15 cellular contexts compared by ENCODE assay signal in the genomic region with DNA sequence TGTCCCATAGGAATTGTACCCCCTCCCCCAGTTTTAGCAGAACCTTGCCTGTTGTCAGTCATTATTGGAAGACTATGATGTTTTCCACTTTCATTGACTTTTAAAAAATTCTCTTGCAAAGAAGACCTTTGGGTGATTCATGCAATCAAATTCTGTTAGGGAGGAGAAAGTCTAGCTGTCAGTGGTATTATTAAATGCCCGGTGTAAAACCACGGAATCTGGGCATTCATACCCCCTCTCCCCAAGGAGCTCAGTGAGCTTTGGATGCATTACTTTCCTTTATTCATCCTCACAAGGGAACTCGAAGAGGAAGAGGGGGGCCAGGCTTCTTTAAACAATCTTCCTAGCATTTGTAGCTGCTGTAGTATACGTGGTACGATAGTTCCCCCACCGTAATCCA.
A peak's percentile ranks its signal among the peaks of the same experiment; 100 is the strongest.
DNase-seq lines count a peak whose midpoint lies in the region; ATAC-seq and TF ChIP-seq lines count a peak whose summit lies in the region.
"Had no signal": no experiment of that assay in that cellular context is flagged by ENCODE, and none has a peak within 500 bp of the region (broad histone marks: within the 10 kb centered on the region; RNA-seq: fewer than 3 reads in every experiment).

No MANE protein-coding gene starts in this region.

- TF ChIP-seq CTCF in fibroblast of mammary gland (conservative IDR thresholded peaks at IDR 0.05; ENCODE audit: control insufficient read depth, insufficient read depth, low read depth, low read length): no peak
- no peak for TF ChIP-seq CTCF in prostate gland (IDR thresholded peaks at IDR 0.05)
- TF ChIP-seq CTCF in suprapubic skin (IDR thresholded peaks at IDR 0.05): no peak

- H3K27me3 ChIP-seq in SJSA1 (replicated peaks): no peaks in the 10 kb centered on the region
- no peaks in the 10 kb centered on the region for H3K27me3 ChIP-seq in prostate gland (replicated peaks; ENCODE audit: insufficient read depth)
- no peaks in the 10 kb centered on the region for H3K27me3 ChIP-seq in suprapubic skin

- no peak for TF ChIP-seq EP300 in suprapubic skin (IDR thresholded peaks at IDR 0.05)

- 39% methylated on average over 6 of the region's 6 CpGs for WGBS in prostate gland
- WGBS in suprapubic skin: 64% methylated on average over 6 of the region's 6 CpGs

- H3K27ac ChIP-seq in SJSA1 (peak overlapping the region; percentile 52), prostate gland (peak overlapping the region; percentile 84 to 86), suprapubic skin (no peak overlapping the region)

- H3K4me1 ChIP-seq in SJSA1 (replicated peaks) (peaks cover 64% of the 10 kb centered on the region), prostate gland (replicated peaks) (peaks cover 8% of the 10 kb centered on the region), suprapubic skin (peaks cover 34% of the 10 kb centered on the region)

- ATAC-seq in HG02571 (IDR thresholded peaks at IDR 0.05; ENCODE audit: unreplicated experiment) (no peak), GM18519 (IDR thresholded peaks at IDR 0.05; ENCODE audit: low FRiP score, unreplicated experiment) (no peak)

- intact Hi-C loops in prostate gland (cut with DNase I): no loop called here

- H3K36me3 ChIP-seq in SJSA1 (no peaks in the 10 kb centered on the region), prostate gland (no peaks in the 10 kb centered on the region), suprapubic skin (no peaks in the 10 kb centered on the region)

- no peak overlapping the region for H3K4me3 ChIP-seq in SJSA1
- no peak overlapping the region for H3K4me3 ChIP-seq in fibroblast of mammary gland (ENCODE audit: control insufficient read depth, low read depth, low read length)
- no peak overlapping the region for H3K4me3 ChIP-seq in prostate gland
- no peak overlapping the region for H3K4me3 ChIP-seq in suprapubic skin

- H3K9me3 ChIP-seq in SJSA1 (replicated peaks): no peaks in the 10 kb centered on the region
- H3K9me3 ChIP-seq in prostate gland: no peaks in the 10 kb centered on the region
- H3K9me3 ChIP-seq in suprapubic skin: no peaks in the 10 kb centered on the region

- DNase-seq in Daoy (ENCODE audit: low read depth) (peak; percentile 66), SJSA1 (ENCODE audit: low read depth in 1 of 2, low spot score in 2 of 2) (peak in 1 of 2 experiments; percentile 52), fibroblast of mammary gland (ENCODE audit: low read depth) (peak; percentile 48), prostate gland (ENCODE audit: low spot score) (no peak), SKM-1 treated with dmso at 0.1 percent for 144 hours (lab: John Stamatoyannopoulos, UW; ENCODE audit: unreplicated experiment) (no peak), suprapubic skin (ENCODE audit: low spot score in 2 of 2) (no peak)
- DNase-seq: activated CD4-positive, alpha-beta T cell treated with anti-CD3 and anti-CD28 coated beads, Interleukin-2, amount 50 U/mL, for 1 hour; DMS 273 treated with DMSO at 0.1 percent for 48 hours; MM.1S; naive B cell; NCI-H2171; NK-92 treated with Interleukin-12 subunit alpha and Interleukin-12 subunit beta, amount 100 ng/mL, for 24 hours; stimulated activated CD4-positive, alpha-beta T cell treated with anti-CD3 and anti-CD28 coated beads, Interleukin-12 subunit alpha, Interleukin-12 subunit beta, amount 100 ng/mL, for 4 hours had no signal

- no peak for TF ChIP-seq POLR2A in prostate gland (IDR thresholded peaks at IDR 0.05)
- no peak for TF ChIP-seq POLR2A in suprapubic skin (IDR thresholded peaks at IDR 0.05)

Comparison
In these comparisons a context has a peak if more than half of its experiments do, and no peak if none do; other contexts are left out.
1. DNase-seq: peak in Daoy (single experiment) and fibroblast of mammary gland (single experiment); none in prostate gland (single experiment), SKM-1 treated with dmso at 0.1 percent for 144 hours (single experiment) and suprapubic skin (0 of 2).